In the genomic region with DNA sequence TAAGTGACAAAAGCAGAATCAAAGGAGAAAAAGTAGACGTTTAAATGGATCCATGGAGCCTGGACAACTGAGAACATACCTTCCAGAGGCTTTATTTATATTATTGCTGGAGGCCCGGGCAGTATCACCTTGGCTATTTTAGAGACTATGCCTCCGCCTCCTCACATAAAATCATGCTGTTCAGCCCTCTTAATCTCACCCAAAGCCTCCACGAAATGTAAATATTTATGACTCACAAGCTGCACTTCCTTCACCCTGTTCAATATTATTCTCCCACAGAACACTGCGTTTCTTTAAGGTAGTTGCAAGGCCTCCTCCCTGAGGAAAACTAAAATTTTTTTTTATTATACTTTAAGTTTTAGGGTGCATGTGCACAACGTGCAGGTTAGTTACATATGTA, we compare ENCODE assay signal across 25 cellular contexts.
DNase-seq lines count a peak whose midpoint lies in the region; ATAC-seq, FAIRE-seq and TF ChIP-seq lines count a peak whose summit lies in the region.
"Had no signal": no experiment of that assay in that cellular context is flagged by ENCODE, and none has a peak within 500 bp of the region (broad histone marks: within the 10 kb centered on the region; RNA-seq: fewer than 3 reads in every experiment).

No MANE protein-coding gene starts in this region.

- no peaks in the 10 kb centered on the region for H3K36me3 ChIP-seq in DND-41 (ENCODE audit: insufficient read depth, low read length)
- no peaks in the 10 kb centered on the region for H3K36me3 ChIP-seq in bronchial epithelial cell (ENCODE audit: control insufficient read depth, insufficient read depth, low read length)
- no peaks in the 10 kb centered on the region for H3K36me3 ChIP-seq in neural progenitor cell
- H3K36me3 ChIP-seq: BLaER1 had no signal

- H3K4me2 ChIP-seq in DND-41 (ENCODE audit: insufficient read depth, low read length) (no peak overlapping the region), neural progenitor cell (no peak overlapping the region)
- H3K4me2 ChIP-seq: BLaER1 had no signal

- H3K4me1 Mint-ChIP-seq in neural progenitor cell, result peaks cover 15% of the 10 kb centered on the region

- no peak for DNase-seq in DND-41
- peak; percentile 35 for DNase-seq in bronchial epithelial cell (ENCODE audit: low read depth)
- DNase-seq in fibroblast of villous mesenchyme (ENCODE audit: low read depth), result peak; percentile 15
- no peak for DNase-seq in neural progenitor cell (ENCODE audit: low spot score)
- no peak for DNase-seq in NCI-H2107 (lab: John Stamatoyannopoulos, UW)
- no peak for DNase-seq in NCI-H2196 (lab: John Stamatoyannopoulos, UW; ENCODE audit: unreplicated experiment)
- DNase-seq in globus pallidus (ENCODE audit: low spot score), result no peak
- DNase-seq in stimulated activated naive CD4-positive, alpha-beta T cell (lab: John Stamatoyannopoulos, UW), result no peak
- DNase-seq: Caco-2; CD4-positive, CD25-positive, alpha-beta regulatory T cell; CD8-positive, alpha-beta T cell; DMS153; EL; GDM1; GOT3; HFFc6 had no signal

- H3K9ac ChIP-seq in DND-41 (ENCODE audit: low read depth, low read length), result no peak overlapping the region
- H3K9ac ChIP-seq in neural progenitor cell, result no peak overlapping the region
- H3K9ac ChIP-seq: BLaER1 had no signal

- no peaks in the 10 kb centered on the region for H3K36me3 Mint-ChIP-seq in neural progenitor cell
- H3K36me3 Mint-ChIP-seq: CD4-positive, CD25-positive, alpha-beta regulatory T cell; CD8-positive, alpha-beta T cell had no signal

- H3K27me3 Mint-ChIP-seq in neural progenitor cell (ENCODE audit: insufficient read depth, low read depth), result no peaks in the 10 kb centered on the region
- H3K27me3 Mint-ChIP-seq: B cell; CD4-positive, CD25-positive, alpha-beta regulatory T cell had no signal

- peaks cover 23% of the 10 kb centered on the region for H3K4me1 ChIP-seq in DND-41 (ENCODE audit: insufficient read depth, low read length)
- peaks cover 12% of the 10 kb centered on the region for H3K4me1 ChIP-seq in neural progenitor cell

- H3K4me3 ChIP-seq in DND-41 (ENCODE audit: low read depth in 1 of 2, low read length in 2 of 2), result no peak overlapping the region
- H3K4me3 ChIP-seq in bronchial epithelial cell (ENCODE audit: low read depth, low read length), result no peak overlapping the region
- H3K4me3 ChIP-seq in fibroblast of villous mesenchyme (ENCODE audit: low read depth, low read length), result no peak overlapping the region
- H3K4me3 ChIP-seq in neural progenitor cell, result no peak overlapping the region
- H3K4me3 ChIP-seq: BLaER1, GM12878, HAP-1 had no signal

- H3F3A ChIP-seq in neural progenitor cell (ENCODE audit: low read depth), result peaks cover 9% of the 10 kb centered on the region

- no peaks in the 10 kb centered on the region for H3K79me2 ChIP-seq in DND-41 (ENCODE audit: insufficient read depth, low read length)
- H3K79me2 ChIP-seq in neural progenitor cell (ENCODE audit: low read depth), result no peaks in the 10 kb centered on the region

- H3K9me3 ChIP-seq in DND-41 (ENCODE audit: insufficient read depth, low read length, severe bottlenecking) (no peaks in the 10 kb centered on the region), neural progenitor cell (ENCODE audit: low read depth) (no peaks in the 10 kb centered on the region)
- H3K9me3 ChIP-seq: HAP-1 had no signal

- no peak overlapping the region for H3K27ac Mint-ChIP-seq in neural progenitor cell
- H3K27ac Mint-ChIP-seq: B cell; CD4-positive, CD25-positive, alpha-beta regulatory T cell; CD8-positive, alpha-beta T cell; HFFc6 had no signal

- H2AFZ ChIP-seq in DND-41 (ENCODE audit: low read depth, low read length), result 0 out of 2 replicates have a peak overlapping the region, but pooled peaks have one; percentile 4
- H2AFZ ChIP-seq in neural progenitor cell (replicated peaks), result peak overlapping the region; percentile 69

- TF ChIP-seq CTCF in DND-41 (IDR thresholded peaks at IDR 0.05; ENCODE audit: borderline replicate concordance, extremely low read depth, low read length, poor library complexity, severe bottlenecking) (no peak), bronchial epithelial cell (IDR thresholded peaks at IDR 0.05; ENCODE audit: insufficient read depth, low read length, severe bottlenecking) (no peak), fibroblast of villous mesenchyme (IDR thresholded peaks at IDR 0.05; ENCODE audit: insufficient read depth, low read depth, low read length) (no peak), neural progenitor cell (IDR thresholded peaks at IDR 0.05) (no peak)

- H3K27ac ChIP-seq in DND-41 (ENCODE audit: low read length) (no peak overlapping the region), neural progenitor cell (no peak overlapping the region)
- H3K27ac ChIP-seq: 22Rv1, BLaER1, C4-2B had no signal

- FAIRE-seq in bronchial epithelial cell (lab: Jason Lieb, UNC), result no peak
- FAIRE-seq: A204.1, GM12878, GM19239, H54 had no signal

- no peak overlapping the region for H3K4me3 Mint-ChIP-seq in neural progenitor cell
- H3K4me3 Mint-ChIP-seq: B cell; CD4-positive, CD25-positive, alpha-beta regulatory T cell; CD8-positive, alpha-beta T cell; HFFc6 had no signal

- no peak for ATAC-seq in DND-41 (ENCODE audit: insufficient read depth, low read depth)
- ATAC-seq: CD8-positive, alpha-beta T cell; GM12878 had no signal

- H4K20me1 ChIP-seq in DND-41 (ENCODE audit: insufficient read depth, low read length) (no peaks in the 10 kb centered on the region), neural progenitor cell (ENCODE audit: low read depth) (no peaks in the 10 kb centered on the region)
- H4K20me1 ChIP-seq: BLaER1 had no signal

- H3K27me3 ChIP-seq in DND-41 (ENCODE audit: insufficient read depth, low read length, poor library complexity) (no peaks in the 10 kb centered on the region), bronchial epithelial cell (ENCODE audit: control insufficient read depth, insufficient read depth, low read length) (no peaks in the 10 kb centered on the region), neural progenitor cell (no peaks in the 10 kb centered on the region)
- H3K27me3 ChIP-seq: BLaER1 had no signal

- H3K9me3 Mint-ChIP-seq in neural progenitor cell, result peaks cover 7% of the 10 kb centered on the region
- H3K9me3 Mint-ChIP-seq: CD8-positive, alpha-beta T cell had no signal

Comparison
In these comparisons a context has a peak if more than half of its experiments do, and no peak if none do; other contexts are left out.
1. DNase-seq: peak in bronchial epithelial cell (single experiment) and fibroblast of villous mesenchyme (single experiment); none in DND-41 (single experiment), neural progenitor cell (single experiment), NCI-H2107 (single experiment), NCI-H2196 (single experiment), globus pallidus (single experiment) and stimulated activated naive CD4-positive, alpha-beta T cell (0 of 6).